14 cellular contexts compared by ENCODE assay signal in the genomic region with DNA sequence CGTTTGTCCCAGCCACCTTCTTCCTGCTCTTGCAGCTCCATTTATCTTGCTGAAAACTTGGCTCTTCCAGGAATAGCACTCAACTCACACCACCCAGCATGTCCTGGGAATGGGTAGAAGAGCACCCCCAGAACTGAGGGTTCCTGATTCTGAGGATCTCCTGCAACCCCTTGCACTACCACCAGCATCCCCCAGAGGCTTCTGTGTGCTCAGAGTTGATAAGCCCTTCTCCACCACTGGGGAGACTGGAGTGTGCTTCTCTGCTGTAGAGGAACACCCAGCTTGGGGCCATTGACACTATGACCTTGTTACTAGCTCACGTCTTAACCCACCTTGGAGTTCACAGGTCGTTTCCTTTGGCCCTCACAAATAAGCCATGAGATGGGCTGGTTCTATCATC.
DNase-seq lines count a peak whose midpoint lies in the region; ATAC-seq and TF ChIP-seq lines count a peak whose summit lies in the region.
"Had no signal": no experiment of that assay in that cellular context is flagged by ENCODE, and none has a peak within 500 bp of the region (broad histone marks: within the 10 kb centered on the region; RNA-seq: fewer than 3 reads in every experiment).

No MANE protein-coding gene starts in this region.

- peak; percentile 57 for ATAC-seq in GM21367 (IDR thresholded peaks at IDR 0.05; ENCODE audit: unreplicated experiment)
- ATAC-seq in HG03469 (IDR thresholded peaks at IDR 0.05; ENCODE audit: unreplicated experiment): no peak
- ATAC-seq in sciatic nerve: no peak

- no peak overlapping the region for H3K27ac ChIP-seq in RWPE1
- H3K27ac ChIP-seq: testis had no signal

- TF ChIP-seq CTCF in GM12865 (IDR thresholded peaks at IDR 0.05; ENCODE audit: insufficient read depth, low read depth, low read length, missing control alignments): peak; percentile 62
- TF ChIP-seq CTCF in NB4 (IDR thresholded peaks at IDR 0.05; ENCODE audit: low read depth, low read length): peak; percentile 49
- no peak for TF ChIP-seq CTCF in RWPE1 (conservative IDR thresholded peaks at IDR 0.05; ENCODE audit: low read depth)

- peak; percentile 53 for DNase-seq in GM12865 (ENCODE audit: low read depth)
- DNase-seq in NB4 (ENCODE audit: low read depth): peak; percentile 63
- DNase-seq in iPS-NIHi11 (ENCODE audit: low spot score): peak; percentile 48
- DNase-seq in H4 (ENCODE audit: low spot score): no peak
- DNase-seq in RWPE1 (ENCODE audit: low spot score): no peak
- DNase-seq in sciatic nerve (ENCODE audit: low spot score): no peak
- DNase-seq: activated CD4-positive, alpha-beta T cell treated with anti-CD3 and anti-CD28 coated beads for 4 hours; activated effector memory CD4-positive, alpha-beta T cell treated with Interleukin-2 at 50 U/mL for 16 hours; foreskin melanocyte; NCI-H2029 treated with DMSO at 0.1 percent for 48 hours; Right ventricle myocardium superior; testis had no signal

- POLR2A ChIA-PET in RWPE1 (lab: Yijun Ruan, JAX; ENCODE audit: low non-redundant PET): no interaction called here

- CTCF ChIA-PET in RWPE1 (lab: Yijun Ruan, JAX): interaction anchor here (1.1 to 1.2 kb wide), 2 partner anchors 122 to 477 kb away, joined by 3 to 6 read pairs; a partner anchor contains a TSS

- TF ChIP-seq POLR2A in NB4 (IDR thresholded peaks at IDR 0.05; ENCODE audit: extremely low read depth, insufficient read length): no peak

- intact Hi-C loops in sciatic nerve (cut with DNase I): no loop called here

- H3K4me3 ChIP-seq in GM12865 (ENCODE audit: low read depth, low read length) (no peak overlapping the region), NB4 (ENCODE audit: low read depth, low read length) (no peak overlapping the region)
- H3K4me3 ChIP-seq: testis had no signal

Comparison
In these comparisons a context has a peak if more than half of its experiments do, and no peak if none do; other contexts are left out.
1. DNase-seq: peak in GM12865 (single experiment), NB4 (single experiment) and iPS-NIHi11 (single experiment); none in H4 (single experiment), RWPE1 (single experiment) and sciatic nerve (single experiment).